16 cellular contexts compared by ENCODE assay signal in genomic region chr3:31225923-31226322, GRCh38.
A peak's percentile ranks its signal among the peaks of the same experiment; 100 is the strongest.
DNase-seq lines count a peak whose midpoint lies in the region; ATAC-seq and TF ChIP-seq lines count a peak whose summit lies in the region.
"Had no signal": no experiment of that assay in that cellular context is flagged by ENCODE, and none has a peak within 500 bp of the region (broad histone marks: within the 10 kb centered on the region; RNA-seq: fewer than 3 reads in every experiment).

No MANE protein-coding gene starts in this region.

- no peaks in the 10 kb centered on the region for H3K27me3 Mint-ChIP-seq in activated T-cell treated with anti-CD3 and anti-CD28 coated beads, Interleukin-2, amount 50 U/mL, for 24 hours
- H3K27me3 Mint-ChIP-seq in activated naive CD8-positive, alpha-beta T cell treated with anti-CD3 and anti-CD28 coated beads, Interleukin-2, amount 10 ng/mL, durations not matched to agents 7 days and 5 days = no peaks in the 10 kb centered on the region

- peaks cover under 1% of the 10 kb centered on the region for H3K9me3 Mint-ChIP-seq in activated T-cell treated with anti-CD3 and anti-CD28 coated beads, Interleukin-2, amount 50 U/mL, for 24 hours
- peaks cover 3% of the 10 kb centered on the region for H3K9me3 Mint-ChIP-seq in activated naive CD8-positive, alpha-beta T cell treated with anti-CD3 and anti-CD28 coated beads, Interleukin-2, amount 10 ng/mL, durations not matched to agents 7 days and 5 days
- H3K9me3 Mint-ChIP-seq in stimulated activated effector memory CD8-positive, alpha-beta T cell treated with anti-CD3 and anti-CD28 coated beads, Interleukin-12 subunit alpha, Interleukin-12 subunit beta, amount 100 ng/mL, for 72 hours = peaks cover 3% of the 10 kb centered on the region
- H3K9me3 Mint-ChIP-seq: WTC11 had no signal

- H3K36me3 Mint-ChIP-seq in activated T-cell treated with anti-CD3 and anti-CD28 coated beads, Interleukin-2, amount 50 U/mL, for 24 hours (ENCODE audit: low read depth) = no peaks in the 10 kb centered on the region
- H3K36me3 Mint-ChIP-seq in activated naive CD8-positive, alpha-beta T cell treated with anti-CD3 and anti-CD28 coated beads, Interleukin-2, amount 10 ng/mL, durations not matched to agents 7 days and 5 days = peaks cover 5% of the 10 kb centered on the region
- H3K36me3 Mint-ChIP-seq in stimulated activated effector memory CD8-positive, alpha-beta T cell treated with anti-CD3 and anti-CD28 coated beads, Interleukin-12 subunit alpha, Interleukin-12 subunit beta, amount 100 ng/mL, for 72 hours = no peaks in the 10 kb centered on the region
- H3K36me3 Mint-ChIP-seq: WTC11 had no signal

- TF ChIP-seq CTCF in NB4 (IDR thresholded peaks at IDR 0.05; ENCODE audit: low read depth, low read length) = no peak

- POLR2A ChIA-PET in activated naive CD8-positive, alpha-beta T cell treated with anti-CD3 and anti-CD28 coated beads, Interleukin-2, amount 10 ng/mL, durations not matched to agents 7 days and 5 days (lab: Charles Lee) = interaction anchor here (0.7 to 3.5 kb wide), 5 partner anchors 12 to 410 kb away, joined by 3 to 25 read pairs (median 4); partner anchors contain the start of gene STT3B

- H3K4me1 Mint-ChIP-seq in activated T-cell treated with anti-CD3 and anti-CD28 coated beads, Interleukin-2, amount 50 U/mL, for 24 hours (ENCODE audit: low read depth) = peaks cover 85% of the 10 kb centered on the region
- H3K4me1 Mint-ChIP-seq in activated naive CD8-positive, alpha-beta T cell treated with anti-CD3 and anti-CD28 coated beads, Interleukin-2, amount 10 ng/mL, durations not matched to agents 7 days and 5 days = peaks cover 52% of the 10 kb centered on the region
- peaks cover 68% of the 10 kb centered on the region for H3K4me1 Mint-ChIP-seq in stimulated activated effector memory CD8-positive, alpha-beta T cell treated with anti-CD3 and anti-CD28 coated beads, Interleukin-12 subunit alpha, Interleukin-12 subunit beta, amount 100 ng/mL, for 72 hours

- H3K4me3 ChIP-seq in NB4 (ENCODE audit: low read depth, low read length) = peak overlapping the region; percentile 39
- H3K4me3 ChIP-seq: body of pancreas, dorsolateral prefrontal cortex, testis had no signal

- peak overlapping the region; percentile 72 for H3K27ac Mint-ChIP-seq in activated T-cell treated with anti-CD3 and anti-CD28 coated beads, Interleukin-2, amount 50 U/mL, for 24 hours
- H3K27ac Mint-ChIP-seq in activated naive CD8-positive, alpha-beta T cell treated with anti-CD3 and anti-CD28 coated beads, Interleukin-2, amount 10 ng/mL, durations not matched to agents 7 days and 5 days = peak overlapping the region; percentile 88
- peak overlapping the region; percentile 70 for H3K27ac Mint-ChIP-seq in stimulated activated effector memory CD8-positive, alpha-beta T cell treated with anti-CD3 and anti-CD28 coated beads, Interleukin-12 subunit alpha, Interleukin-12 subunit beta, amount 100 ng/mL, for 72 hours
- H3K27ac Mint-ChIP-seq: WTC11 had no signal

- no peak for DNase-seq in activated T-cell treated with anti-CD3 and anti-CD28 coated beads, Interleukin-2, amount 50 U/mL, for 24 hours
- DNase-seq in activated T-cell treated with anti-CD3 and anti-CD28 coated beads, Interleukin-2, amount 50 U/mL, for 48 hours = no peak
- DNase-seq in NB4 (ENCODE audit: low read depth) = peak; percentile 60
- DNase-seq in activated naive CD8-positive, alpha-beta T cell treated with anti-CD3 and anti-CD28 coated beads, Interleukin-2, amount 10 ng/mL, durations not matched to agents 7 days and 5 days = no peak
- DNase-seq in stimulated activated effector memory CD8-positive, alpha-beta T cell treated with anti-CD3 and anti-CD28 coated beads, Interleukin-12 subunit alpha, Interleukin-12 subunit beta, amount 100 ng/mL, for 72 hours (ENCODE audit: low spot score in 2 of 2) = no peak
- no peak for DNase-seq in SIG-M5 treated with dmso at 0.1 percent for 504 hours (lab: John Stamatoyannopoulos, UW; ENCODE audit: unreplicated experiment)
- DNase-seq: body of pancreas, dorsolateral prefrontal cortex, hypothalamus, NCI-H1694 treated with DMSO at 0.1 percent for 48 hours, NCI-H526, posterior cingulate gyrus, testis had no signal

- TF ChIP-seq POLR2A in NB4 (IDR thresholded peaks at IDR 0.05; ENCODE audit: extremely low read depth, insufficient read length) = no peak

- no peak overlapping the region for H3K4me3 Mint-ChIP-seq in activated T-cell treated with anti-CD3 and anti-CD28 coated beads, Interleukin-2, amount 50 U/mL, for 24 hours
- peak overlapping the region; percentile 76 for H3K4me3 Mint-ChIP-seq in activated naive CD8-positive, alpha-beta T cell treated with anti-CD3 and anti-CD28 coated beads, Interleukin-2, amount 10 ng/mL, durations not matched to agents 7 days and 5 days
- H3K4me3 Mint-ChIP-seq in stimulated activated effector memory CD8-positive, alpha-beta T cell treated with anti-CD3 and anti-CD28 coated beads, Interleukin-12 subunit alpha, Interleukin-12 subunit beta, amount 100 ng/mL, for 72 hours = peak overlapping the region; percentile 14
- H3K4me3 Mint-ChIP-seq: WTC11 had no signal

- ATAC-seq in activated naive CD8-positive, alpha-beta T cell treated with anti-CD3 and anti-CD28 coated beads, Interleukin-2, amount 10 ng/mL, durations not matched to agents 7 days and 5 days (ENCODE audit: low read depth) = no peak
- no peak for ATAC-seq in stimulated activated effector memory CD8-positive, alpha-beta T cell treated with anti-CD3 and anti-CD28 coated beads, Interleukin-12 subunit alpha, Interleukin-12 subunit beta, amount 100 ng/mL, for 72 hours
- ATAC-seq in HG02623 (IDR thresholded peaks at IDR 0.05; ENCODE audit: unreplicated experiment) = no peak
- no peak for ATAC-seq in GM18870 (IDR thresholded peaks at IDR 0.05; ENCODE audit: unreplicated experiment)
- ATAC-seq: body of pancreas, WTC11 had no signal
